In genomic region chrX:130165703-130166502, GRCh38 we compare ENCODE assay signal across 8 cellular contexts. TPM values are rescaled to one million over a fixed set of nuclear protein-coding genes. Genes with fewer than 3 reads are reported as not detected.
DNase-seq lines count a peak whose midpoint lies in the region; ATAC-seq and TF ChIP-seq lines count a peak whose summit lies in the region.

Gene AIFM1 (minus strand): TSS chrX:130165841. CDS start chrX:130165656, 185 bp downstream.

- peak; percentile 97 for ATAC-seq in gastroesophageal sphincter

- no peak for TF ChIP-seq EP300 in gastroesophageal sphincter (IDR thresholded peaks at IDR 0.05)

- TF ChIP-seq CTCF in HFFc6 (IDR thresholded peaks at IDR 0.05): 0 out of 2 replicates have a peak, but pooled peaks have one; percentile 17
- TF ChIP-seq CTCF in NB4 (IDR thresholded peaks at IDR 0.05; ENCODE audit: low read depth, low read length): no peak
- TF ChIP-seq CTCF in gastroesophageal sphincter (IDR thresholded peaks at IDR 0.05): no peak
- peak; percentile 46 for TF ChIP-seq CTCF in neutrophil (IDR thresholded peaks at IDR 0.05)

- H3K4me3 ChIP-seq in NB4 (ENCODE audit: low read depth, low read length) (peak within 1 kb of the TSS; percentile 88), SK-N-MC (peak within 1 kb of the TSS; percentile 92), gastroesophageal sphincter (peak within 1 kb of the TSS; percentile 63), neutrophil (ENCODE audit: low read depth in 1 of 2, low read length in 1 of 2) (peak within 1 kb of the TSS; percentile 69 to 80)

- peaks cover 15% of the 10 kb centered on the region for H3K4me1 Mint-ChIP-seq in HFFc6 (ENCODE audit: low read depth)
- H3K4me1 Mint-ChIP-seq in activated naive CD4-positive, alpha-beta T cell treated with anti-CD3 and anti-CD28 coated beads, Interleukin-2, amount 10 ng/mL, durations not matched to agents 7 days and 5 days: peaks cover 51% of the 10 kb centered on the region

- H3K36me3 ChIP-seq in SK-N-MC (ENCODE audit: insufficient read depth, low read length) (no peaks in the 10 kb centered on the region), gastroesophageal sphincter (no peaks in the 10 kb centered on the region), neutrophil (no peaks in the 10 kb centered on the region)

- peak within 1 kb of the TSS; percentile 92 for H3K4me3 Mint-ChIP-seq in HFFc6
- peak within 1 kb of the TSS; percentile 88 for H3K4me3 Mint-ChIP-seq in activated naive CD4-positive, alpha-beta T cell treated with anti-CD3 and anti-CD28 coated beads, Interleukin-2, amount 10 ng/mL, durations not matched to agents 7 days and 5 days

- no peaks in the 10 kb centered on the region for H3K9me3 Mint-ChIP-seq in HFFc6
- H3K9me3 Mint-ChIP-seq in activated naive CD4-positive, alpha-beta T cell treated with anti-CD3 and anti-CD28 coated beads, Interleukin-2, amount 10 ng/mL, durations not matched to agents 7 days and 5 days: no peaks in the 10 kb centered on the region

- 1 to 5% methylated on average over 10 to 15 of the region's 50 CpGs for WGBS in gastroesophageal sphincter (ENCODE audit: low coverage in 1 of 2), 2 donors

- H3K4me1 ChIP-seq in gastroesophageal sphincter: peaks cover 0 to 44% (median 0%) of the 10 kb centered on the region in 3 donors
- H3K4me1 ChIP-seq in neutrophil (ENCODE audit: control insufficient read depth in 1 of 2, insufficient read depth in 1 of 2, low read depth in 1 of 2, low read length in 1 of 2): peaks cover 16 to 20% of the 10 kb centered on the region in 2 experiments

- no peaks in the 10 kb centered on the region for H3K27me3 ChIP-seq in gastroesophageal sphincter
- H3K27me3 ChIP-seq in neutrophil: no peaks in the 10 kb centered on the region

- CTCF ChIA-PET in activated naive CD4-positive, alpha-beta T cell treated with anti-CD3 and anti-CD28 coated beads, Interleukin-2, amount 10 ng/mL, durations not matched to agents 7 days and 5 days (lab: Charles Lee): no interaction called here

- H3K27ac Mint-ChIP-seq in HFFc6: peak within 1 kb of the TSS; percentile 96
- H3K27ac Mint-ChIP-seq in activated naive CD4-positive, alpha-beta T cell treated with anti-CD3 and anti-CD28 coated beads, Interleukin-2, amount 10 ng/mL, durations not matched to agents 7 days and 5 days: peak within 1 kb of the TSS; percentile 95

- DNase-seq in GM03348 (ENCODE audit: low spot score) (peak; percentile 94), HFFc6 (peak; percentile 92), NB4 (ENCODE audit: low read depth) (peak; percentile 97), SK-N-MC (ENCODE audit: low read depth, low spot score) (peak; percentile 86), substantia nigra (lab: John Stamatoyannopoulos, UW) (peak; percentile 30 to 89 (median 77))
- peak; percentile 92 for DNase-seq in activated naive CD4-positive, alpha-beta T cell treated with anti-CD3 and anti-CD28 coated beads, Interleukin-2, amount 10 ng/mL, durations not matched to agents 7 days and 5 days

- TF ChIP-seq POLR2A in NB4 (IDR thresholded peaks at IDR 0.05; ENCODE audit: extremely low read depth, insufficient read length) (peak; percentile 71), gastroesophageal sphincter (IDR thresholded peaks at IDR 0.05) (peak; percentile 48 to 53)

- peak within 1 kb of the TSS; percentile 81 for H3K9ac ChIP-seq in SK-N-MC (ENCODE audit: insufficient read length)

- H3K9me3 ChIP-seq in SK-N-MC (ENCODE audit: low read depth, low read length) (no peaks in the 10 kb centered on the region), gastroesophageal sphincter (no peaks in the 10 kb centered on the region), neutrophil (no peaks in the 10 kb centered on the region)

- no peaks in the 10 kb centered on the region for H3K36me3 Mint-ChIP-seq in HFFc6 (ENCODE audit: low read depth)
- H3K36me3 Mint-ChIP-seq in activated naive CD4-positive, alpha-beta T cell treated with anti-CD3 and anti-CD28 coated beads, Interleukin-2, amount 10 ng/mL, durations not matched to agents 7 days and 5 days: peaks cover 8% of the 10 kb centered on the region

- H3K27ac ChIP-seq in SK-N-MC (peak within 1 kb of the TSS; percentile 94), gastroesophageal sphincter (peak within 1 kb of the TSS; percentile 87 to 93 (median 88)), neutrophil (peak within 1 kb of the TSS; percentile 85), substantia nigra (ENCODE audit: low read depth, low read length, poor library complexity, severe bottlenecking) (peak within 1 kb of the TSS; percentile 89)

- no peaks in the 10 kb centered on the region; the same call in 1 of the 2 replicates for H3K27me3 Mint-ChIP-seq in HFFc6 (ENCODE audit: insufficient read depth)
- no peaks in the 10 kb centered on the region for H3K27me3 Mint-ChIP-seq in activated naive CD4-positive, alpha-beta T cell treated with anti-CD3 and anti-CD28 coated beads, Interleukin-2, amount 10 ng/mL, durations not matched to agents 7 days and 5 days

RNA-seq across cellular contexts. Expression of gene AIFM1, which starts in this region (rescaled TPM):
- 10 to 100 TPM; 31.9 to 39.5 (median 33.8) TPM for total RNA-seq in HFFc6 (2021; fragmentation: NEBNext Ultra II Directional; extraction: Animal tissue kit (Norgen Biotek cat#: 25700))
- 10 to 100 TPM; 14.0 to 25.5 (median 16.9) TPM for total RNA-seq in gastroesophageal sphincter

Comparison
In these comparisons a context has a peak if more than half of its experiments do, and no peak if none do; other contexts are left out.
1. Peak in every context shown above with its lines: DNase-seq, ATAC-seq, H3K4me3 ChIP-seq and H3K27ac ChIP-seq.
2. CTCF ChIP-seq: peak in HFFc6 (single experiment) and neutrophil (single experiment); none in NB4 (single experiment) and gastroesophageal sphincter (0 of 4).